Comparison of ENCODE assay signal across 1 cellular context in genomic region chr14:95444132-95445129, GRCh38.
TF ChIP-seq lines count a peak whose summit lies in the region.

No MANE protein-coding gene starts in this region.

TF ChIP-seq in HepG2, 621 proteins besides CTCF, POLR2A, EP300 and RAD21 (continued from another document and continues in another):
- TF ChIP-seq MLX (CRISPR knock-in tag; IDR thresholded peaks at IDR 0.05) (0 out of 2 replicates have a peak, but pooled peaks have one; percentile 61), ZNF432 (CRISPR knock-in tag; IDR thresholded peaks at IDR 0.05; ENCODE audit: borderline replicate concordance) (no peak), HOXA9 (CRISPR knock-in tag; IDR thresholded peaks at IDR 0.05; ENCODE audit: borderline replicate concordance) (no peak), SP4 (CRISPR knock-in tag; IDR thresholded peaks at IDR 0.05) (no peak), NFRKB (IDR thresholded peaks at IDR 0.05) (no peak), CREB3 (CRISPR knock-in tag; IDR thresholded peaks at IDR 0.05) (no peak), PHF21A (CRISPR knock-in tag; IDR thresholded peaks at IDR 0.05) (peak; percentile 84), MAX (IDR thresholded peaks at IDR 0.05) (no peak; the same call in 1 of the 2 replicates), SRSF4 (IDR thresholded peaks at IDR 0.05; ENCODE audit: low read depth, low read length, poor library complexity, severe bottlenecking) (no peak), ZBTB20 (CRISPR knock-in tag; IDR thresholded peaks at IDR 0.05; ENCODE audit: borderline replicate concordance, low read depth) (peak; percentile 74; the same call in 1 of the 2 replicates), SMC3 (IDR thresholded peaks at IDR 0.05; ENCODE audit: low read length) (no peak), MEIS1 (CRISPR knock-in tag; IDR thresholded peaks at IDR 0.05; ENCODE audit: borderline replicate concordance) (peak; percentile 91; the same call in 1 of the 2 replicates), ZNF607 (CRISPR knock-in tag; IDR thresholded peaks at IDR 0.05; ENCODE audit: borderline replicate concordance) (no peak), SALL2 (CRISPR knock-in tag; IDR thresholded peaks at IDR 0.05) (no peak), PRMT3 (CRISPR knock-in tag; IDR thresholded peaks at IDR 0.05; ENCODE audit: borderline replicate concordance, low read depth) (no peak), ZNF780A (CRISPR knock-in tag; IDR thresholded peaks at IDR 0.05) (no peak), ZNF260 (CRISPR knock-in tag; IDR thresholded peaks at IDR 0.05; ENCODE audit: borderline replicate concordance, low read depth) (no peak), HOXA3 (CRISPR knock-in tag; IDR thresholded peaks at IDR 0.05) (peak; percentile 55; the same call in 1 of the 2 replicates), ZNF615 (CRISPR knock-in tag; IDR thresholded peaks at IDR 0.05; ENCODE audit: borderline replicate concordance) (no peak), ZBTB39 (CRISPR knock-in tag; IDR thresholded peaks at IDR 0.05) (no peak), ZNF781 (CRISPR knock-in tag; IDR thresholded peaks at IDR 0.05; ENCODE audit: borderline replicate concordance, not compliant biosample characterization) (no peak), DZIP1 (CRISPR knock-in tag; IDR thresholded peaks at IDR 0.05) (no peak), KDM1A (CRISPR knock-in tag; IDR thresholded peaks at IDR 0.05) (no peak), ZNF839 (CRISPR knock-in tag; IDR thresholded peaks at IDR 0.05; ENCODE audit: borderline replicate concordance) (no peak), ZMYM3 (CRISPR knock-in tag; IDR thresholded peaks at IDR 0.05) (peak; percentile 62), ZBTB37 (CRISPR knock-in tag; IDR thresholded peaks at IDR 0.05) (no peak), SOX13 (IDR thresholded peaks at IDR 0.05) (no peak), SOX13 (CRISPR knock-in tag; conservative IDR thresholded peaks at IDR 0.05 in 1 of 2, IDR thresholded peaks at IDR 0.05 in 1 of 2) (peak in 1 of 2 experiments; percentile 85; a peak in 2 of 4 replicates), RELA (CRISPR knock-in tag; IDR thresholded peaks at IDR 0.05) (no peak), HHEX (CRISPR knock-in tag; IDR thresholded peaks at IDR 0.05) (0 out of 2 replicates have a peak, but pooled peaks have one; percentile 18), GABPA (IDR thresholded peaks at IDR 0.05; ENCODE audit: low read depth, low read length) (no peak), GABPA (CRISPR knock-in tag; IDR thresholded peaks at IDR 0.05; ENCODE audit: low read depth) (peak; percentile 45; the same call in 1 of the 2 replicates), ZHX1 (CRISPR knock-in tag; IDR thresholded peaks at IDR 0.05; ENCODE audit: low read depth) (no peak), LRRFIP1 (CRISPR knock-in tag; conservative IDR thresholded peaks at IDR 0.05) (no peak), SNAI1 (CRISPR knock-in tag; IDR thresholded peaks at IDR 0.05; ENCODE audit: borderline replicate concordance) (no peak), TCF7L2 (IDR thresholded peaks at IDR 0.05; ENCODE audit: low read depth, low read length) (no peak), ZNF138 (CRISPR knock-in tag; IDR thresholded peaks at IDR 0.05; ENCODE audit: low read depth) (no peak), HMGXB4 (CRISPR knock-in tag; IDR thresholded peaks at IDR 0.05; ENCODE audit: borderline replicate concordance in 1 of 2, low read depth in 1 of 2) (peak in 1 of 2 experiments; percentile 52; a peak in 1 of 4 replicates), FOXJ3 (CRISPR knock-in tag; IDR thresholded peaks at IDR 0.05; ENCODE audit: borderline replicate concordance) (peak; percentile 94), ZNF510 (CRISPR knock-in tag; IDR thresholded peaks at IDR 0.05; ENCODE audit: low read depth) (peak; percentile 77; the same call in 1 of the 2 replicates), KDM2A (CRISPR knock-in tag; IDR thresholded peaks at IDR 0.05; ENCODE audit: borderline replicate concordance, low read depth) (no peak), BRCA1 (CRISPR knock-in tag; IDR thresholded peaks at IDR 0.05) (0 out of 2 replicates have a peak, but pooled peaks have one; percentile 47), TBX3 (IDR thresholded peaks at IDR 0.05; ENCODE audit: borderline replicate concordance) (peak; percentile 88), ZNF687 (CRISPR knock-in tag; IDR thresholded peaks at IDR 0.05) (peak; percentile 88)
